7 cellular contexts compared by ENCODE assay signal in genomic region chr2:189661957-189662321, GRCh38. TPM values are rescaled to one million over a fixed set of nuclear protein-coding genes. Genes with fewer than 3 reads are reported as not detected.
A peak's percentile ranks its signal among the peaks of the same experiment; 100 is the strongest.
DNase-seq lines count a peak whose midpoint lies in the region; ATAC-seq and TF ChIP-seq lines count a peak whose summit lies in the region.

No MANE protein-coding gene starts in this region.

- no peaks in the 10 kb centered on the region for H3K27me3 ChIP-seq in SJSA1 (replicated peaks)
- H3K27me3 ChIP-seq in stomach smooth muscle (ENCODE audit: control insufficient read depth in 1 of 2, insufficient read depth in 2 of 2, low read length in 2 of 2), result no peaks in the 10 kb centered on the region

- ATAC-seq in HG03175 (IDR thresholded peaks at IDR 0.05; ENCODE audit: unreplicated experiment), result no peak

- DNase-seq in SJSA1 (ENCODE audit: low read depth in 1 of 2, low spot score in 2 of 2) (no peak), DMS79 treated with DMSO at 0.1 percent for 48 hours (lab: John Stamatoyannopoulos, UW) (no peak), osteocyte (ENCODE audit: extremely low spot score, unreplicated experiment) (no peak)

- H3K4me1 ChIP-seq in HEK293 (ENCODE audit: control insufficient read depth, insufficient read depth, low read length) (peaks cover 20% of the 10 kb centered on the region), SJSA1 (replicated peaks) (peaks cover 20% of the 10 kb centered on the region), stomach smooth muscle (ENCODE audit: control insufficient read depth, insufficient read depth, low read length) (peaks cover 11% of the 10 kb centered on the region)

- H3K27ac Mint-ChIP-seq in osteocyte (ENCODE audit: unreplicated experiment), result no peak overlapping the region

- no peaks in the 10 kb centered on the region for H3K9me3 Mint-ChIP-seq in osteocyte (ENCODE audit: unreplicated experiment)

- H3K4me3 ChIP-seq in HEK293 (ENCODE audit: low read depth, low read length), result peak overlapping the region; percentile 89
- H3K4me3 ChIP-seq in SJSA1, result peak overlapping the region; percentile 58
- H3K4me3 ChIP-seq in iPS-11a (ENCODE audit: low read depth, low read length), result peak overlapping the region; percentile 98
- H3K4me3 ChIP-seq in stomach smooth muscle (ENCODE audit: low read length in 2 of 2), result peak overlapping the region; percentile 89 to 97

- no peaks in the 10 kb centered on the region for H3K9me3 ChIP-seq in HEK293 (ENCODE audit: control insufficient read depth, insufficient read depth, low read depth, low read length)
- H3K9me3 ChIP-seq in SJSA1 (replicated peaks), result no peaks in the 10 kb centered on the region
- H3K9me3 ChIP-seq in stomach smooth muscle (ENCODE audit: control insufficient read depth in 2 of 2, low read length in 2 of 2), result no peaks in the 10 kb centered on the region

- H3K4me1 Mint-ChIP-seq in osteocyte (ENCODE audit: unreplicated experiment), result peaks cover 12% of the 10 kb centered on the region

- TF ChIP-seq CTCF in HEK293 (tag by site-specific recombination; IDR thresholded peaks at IDR 0.05) (no peak), osteocyte (IDR thresholded peaks at IDR 0.05) (no peak)

- no peak overlapping the region for H3K4me3 Mint-ChIP-seq in osteocyte (ENCODE audit: unreplicated experiment)

- H3K9ac ChIP-seq in stomach smooth muscle (ENCODE audit: low read length in 2 of 2), result peak overlapping the region; percentile 94 to 99

- H3K27me3 Mint-ChIP-seq in osteocyte (ENCODE audit: unreplicated experiment), result peaks cover 6% of the 10 kb centered on the region

- H3K27ac ChIP-seq in HEK293 (ENCODE audit: extremely low read depth, low read depth, low read length) (peak overlapping the region; percentile 76; the same call in 1 of the 2 replicates), SJSA1 (no peak overlapping the region), stomach smooth muscle (ENCODE audit: low read length) (no peak overlapping the region)

- CTCF ChIA-PET in HEK293 (lab: Yijun Ruan, JAX), result interaction anchor here (0.6 to 4.0 kb wide), 15 partner anchors 12 to 760 kb away, joined by 3 to 38 read pairs (median 4); partner anchors contain the start of genes OSGEPL1 and SLC40A1

- H3K36me3 ChIP-seq in HEK293 (ENCODE audit: control insufficient read depth in 2 of 2, insufficient read depth in 1 of 2, low read length in 2 of 2) (peaks cover 3 to 33% of the 10 kb centered on the region in 2 experiments), SJSA1 (peaks cover 14% of the 10 kb centered on the region), stomach smooth muscle (ENCODE audit: control insufficient read depth in 2 of 2, insufficient read depth in 2 of 2, low read length in 2 of 2) (peaks cover 4 to 8% of the 10 kb centered on the region in 2 donors)

- H3K36me3 Mint-ChIP-seq in osteocyte (ENCODE audit: unreplicated experiment), result peaks cover 9% of the 10 kb centered on the region

- POLR2A ChIA-PET in HEK293 (lab: Yijun Ruan, JAX), result interaction anchor here (1.0 to 2.0 kb wide), 3 partner anchors 12 to 101 kb away, joined by 3 to 10 read pairs (median 3); partner anchors contain the start of gene OSGEPL1

TF ChIP-seq in HEK293, 187 proteins besides CTCF, POLR2A, EP300 and RAD21 (continues in another document):
- no peak for TF ChIP-seq ZNF324 (tag by site-specific recombination; IDR thresholded peaks at IDR 0.05)
- TF ChIP-seq ZNF114 (tag by site-specific recombination; IDR thresholded peaks at IDR 0.05), result no peak
- TF ChIP-seq ZNF391 (tag by site-specific recombination; IDR thresholded peaks at IDR 0.05; ENCODE audit: borderline replicate concordance, low read depth), result no peak
- TF ChIP-seq ZNF175 (tag by site-specific recombination; IDR thresholded peaks at IDR 0.05), result no peak
- 0 out of 2 replicates have a peak, but pooled peaks have one; percentile 1 for TF ChIP-seq ZNF335 (tag by site-specific recombination; conservative IDR thresholded peaks at IDR 0.05)
- no peak for TF ChIP-seq ZNF18 (tag by site-specific recombination; IDR thresholded peaks at IDR 0.05)
- no peak for TF ChIP-seq MZF1 (tag by site-specific recombination; IDR thresholded peaks at IDR 0.05; ENCODE audit: borderline replicate concordance)
- TF ChIP-seq SCRT1 (tag by site-specific recombination; IDR thresholded peaks at IDR 0.05; ENCODE audit: borderline replicate concordance), result peak; percentile 68; the same call in 1 of the 2 replicates
- no peak for TF ChIP-seq ZNF37A (tag by site-specific recombination; IDR thresholded peaks at IDR 0.05)
- TF ChIP-seq ZNF654 (tag by site-specific recombination; IDR thresholded peaks at IDR 0.05; ENCODE audit: low read depth), result no peak
- no peak for TF ChIP-seq ZNF423 (tag by site-specific recombination; IDR thresholded peaks at IDR 0.05)
- no peak for TF ChIP-seq GLI4 (tag by site-specific recombination; IDR thresholded peaks at IDR 0.05)
- TF ChIP-seq ZNF544 (tag by site-specific recombination; IDR thresholded peaks at IDR 0.05), result no peak
- TF ChIP-seq ZNF670 (tag by site-specific recombination; IDR thresholded peaks at IDR 0.05; ENCODE audit: low read depth), result no peak
- TF ChIP-seq SCRT2 (tag by site-specific recombination; IDR thresholded peaks at IDR 0.05), result peak; percentile 91
- no peak for TF ChIP-seq ZNF518A (tag by site-specific recombination; conservative IDR thresholded peaks at IDR 0.05; ENCODE audit: low read depth)
- no peak for TF ChIP-seq ZNF488 (tag by site-specific recombination; IDR thresholded peaks at IDR 0.05)
- no peak for TF ChIP-seq INSM2 (tag by site-specific recombination; IDR thresholded peaks at IDR 0.05)

RNA-seq across cellular contexts. Expression of gene ASNSD1, which starts 0.7 kb away (rescaled TPM):
- total RNA-seq in SJSA1 (2014; rRNA removed; shearing (Covaris generic)), result 58.3 and 62.4 TPM in 2 replicates
- 46.0 and 47.6 TPM in 2 replicates for total RNA-seq in osteocyte

RNA-seq across cellular contexts. Expression of gene ANKAR, which starts 12.5 kb away (rescaled TPM):
- 0.44 and 7.1 TPM in 2 replicates for total RNA-seq in SJSA1 (2014; rRNA removed; shearing (Covaris generic))
- total RNA-seq in osteocyte, result 5.7 and 6.0 TPM in 2 replicates
